ENCODE assay signal across 32 cellular contexts in genomic region chr16:54071516-54071915, GRCh38.
"Had no signal": no experiment of that assay in that cellular context is flagged by ENCODE, and none has a peak within 500 bp of the region (broad histone marks: within the 10 kb centered on the region; RNA-seq: fewer than 3 reads in every experiment).

No MANE protein-coding gene starts in this region.

- H3K4me1 Mint-ChIP-seq: activated CD4-positive, alpha-beta T cell treated with anti-CD3 and anti-CD28 coated beads for 36 hours; activated CD4-positive, alpha-beta T cell treated with anti-CD3 and anti-CD28 coated beads, Interleukin-2, amount 10 ng/mL, durations not matched to agents 24 days and 14 days; activated CD8-positive, alpha-beta memory T cell treated with anti-CD3 and anti-CD28 coated beads, Interleukin-2, amount 10 ng/mL, durations not matched to agents 7 days and 5 days; activated naive CD4-positive, alpha-beta T cell treated with anti-CD3 and anti-CD28 coated beads, Interleukin-2, amount 50 U/mL, for 24 hours; activated naive CD8-positive, alpha-beta T cell treated with anti-CD3 and anti-CD28 coated beads for 36 hours; activated naive CD8-positive, alpha-beta T cell treated with anti-CD3 and anti-CD28 coated beads, Interleukin-2, amount 50 U/mL, for 24 hours had no signal

- H3K36me3 ChIP-seq: adrenal gland, ascending aorta, heart left ventricle had no signal

- H3K4me1 ChIP-seq: adrenal gland, ascending aorta had no signal

- H3K36me3 Mint-ChIP-seq: activated CD4-positive, alpha-beta memory T cell treated with anti-CD3 and anti-CD28 coated beads for 36 hours; activated CD8-positive, alpha-beta memory T cell treated with anti-CD3 and anti-CD28 coated beads, Interleukin-2, amount 10 ng/mL, durations not matched to agents 7 days and 5 days; activated naive CD8-positive, alpha-beta T cell treated with anti-CD3 and anti-CD28 coated beads for 36 hours; brain had no signal

- H3K9me3 ChIP-seq: adrenal gland, ascending aorta, heart left ventricle had no signal

- ATAC-seq: activated CD4-positive, alpha-beta T cell treated with anti-CD3 and anti-CD28 coated beads for 36 hours; activated CD8-positive, alpha-beta memory T cell treated with anti-CD3 and anti-CD28 coated beads, Interleukin-2, amount 10 ng/mL, durations not matched to agents 7 days and 5 days; activated CD8-positive, alpha-beta T cell treated with anti-CD3 and anti-CD28 coated beads, Interleukin-2, amount 10 ng/mL, durations not matched to agents 7 days and 5 days; activated naive CD8-positive, alpha-beta T cell treated with anti-CD3 and anti-CD28 coated beads, Interleukin-2, amount 50 U/mL, for 24 hours; esophagus mucosa had no signal

- H3K27me3 ChIP-seq: adrenal gland, ascending aorta, dorsolateral prefrontal cortex, heart left ventricle had no signal

- H3K9me3 Mint-ChIP-seq: activated CD4-positive, alpha-beta memory T cell treated with anti-CD3 and anti-CD28 coated beads for 36 hours; activated CD4-positive, alpha-beta T cell treated with anti-CD3 and anti-CD28 coated beads, Interleukin-2, amount 10 ng/mL, durations not matched to agents 24 days and 14 days; activated naive CD4-positive, alpha-beta T cell treated with anti-CD3 and anti-CD28 coated beads for 36 hours; activated naive CD4-positive, alpha-beta T cell treated with anti-CD3 and anti-CD28 coated beads, Interleukin-2, amount 50 U/mL, for 24 hours; activated naive CD8-positive, alpha-beta T cell treated with anti-CD3 and anti-CD28 coated beads for 36 hours; activated naive CD8-positive, alpha-beta T cell treated with anti-CD3 and anti-CD28 coated beads, Interleukin-2, amount 50 U/mL, for 24 hours; activated T-helper 1 cell treated with anti-CD3 and anti-CD28 coated beads, Interleukin-12 subunit alpha, Interleukin-12 subunit beta, Interleukin-2, Interleukin-4 antibody, amounts not matched to agents 30 ng/mL and 10 ng/mL and 1 ng/mL, durations not matched to agents 14 hours and 24 hours and 36 hours; activated T-helper 2 cell treated with anti-CD3 and anti-CD28 coated beads, Interferon-gamma antibody, Interleukin-2, Interleukin-4, amounts not matched to agents 10 μg/mL and 5 μg/mL and 100 μg/mL, durations not matched to agents 14 hours and 24 hours and 36 hours; central memory CD8-positive, alpha-beta T cell; dendritic cell treated with granulocyte-macrophage colony-stimulating factor and Interleukin-4, amounts not matched to agents 40 ng/mL and 50 ng/mL, for 4 days; endodermal cell had no signal

- H3K4me3 Mint-ChIP-seq: activated CD4-positive, alpha-beta memory T cell treated with anti-CD3 and anti-CD28 coated beads for 36 hours; activated CD4-positive, alpha-beta T cell treated with anti-CD3 and anti-CD28 coated beads for 36 hours; activated CD4-positive, alpha-beta T cell treated with anti-CD3 and anti-CD28 coated beads, Interleukin-2, amount 10 ng/mL, durations not matched to agents 24 days and 14 days; activated CD8-positive, alpha-beta memory T cell treated with anti-CD3 and anti-CD28 coated beads, Interleukin-2, amount 10 ng/mL, durations not matched to agents 7 days and 5 days; activated CD8-positive, alpha-beta T cell treated with anti-CD3 and anti-CD28 coated beads, Interleukin-2, amount 10 ng/mL, durations not matched to agents 7 days and 5 days; activated naive CD4-positive, alpha-beta T cell treated with anti-CD3 and anti-CD28 coated beads for 36 hours; activated naive CD4-positive, alpha-beta T cell treated with anti-CD3 and anti-CD28 coated beads, Interleukin-2, amount 50 U/mL, for 24 hours; activated naive CD8-positive, alpha-beta T cell treated with anti-CD3 and anti-CD28 coated beads for 36 hours; activated naive CD8-positive, alpha-beta T cell treated with anti-CD3 and anti-CD28 coated beads, Interleukin-2, amount 50 U/mL, for 24 hours; activated T-helper 1 cell treated with anti-CD3 and anti-CD28 coated beads, Interleukin-12 subunit alpha, Interleukin-12 subunit beta, Interleukin-2, Interleukin-4 antibody, amounts not matched to agents 30 ng/mL and 10 ng/mL and 1 ng/mL, durations not matched to agents 14 hours and 24 hours and 36 hours; central memory CD8-positive, alpha-beta T cell; dendritic cell treated with granulocyte-macrophage colony-stimulating factor and Interleukin-4, amounts not matched to agents 40 ng/mL and 50 ng/mL, for 4 days; endodermal cell had no signal

- H3K27ac Mint-ChIP-seq: activated CD4-positive, alpha-beta memory T cell treated with anti-CD3 and anti-CD28 coated beads for 36 hours; activated CD4-positive, alpha-beta T cell treated with anti-CD3 and anti-CD28 coated beads for 36 hours; activated CD4-positive, alpha-beta T cell treated with anti-CD3 and anti-CD28 coated beads, Interleukin-2, amount 10 ng/mL, durations not matched to agents 24 days and 14 days; activated CD8-positive, alpha-beta memory T cell treated with anti-CD3 and anti-CD28 coated beads, Interleukin-2, amount 10 ng/mL, durations not matched to agents 7 days and 5 days; activated CD8-positive, alpha-beta T cell treated with anti-CD3 and anti-CD28 coated beads, Interleukin-2, amount 10 ng/mL, durations not matched to agents 7 days and 5 days; activated naive CD4-positive, alpha-beta T cell treated with anti-CD3 and anti-CD28 coated beads for 36 hours; activated naive CD4-positive, alpha-beta T cell treated with anti-CD3 and anti-CD28 coated beads, Interleukin-2, amount 50 U/mL, for 24 hours; activated naive CD8-positive, alpha-beta T cell treated with anti-CD3 and anti-CD28 coated beads for 36 hours; activated naive CD8-positive, alpha-beta T cell treated with anti-CD3 and anti-CD28 coated beads, Interleukin-2, amount 50 U/mL, for 24 hours; activated T-helper 1 cell treated with anti-CD3 and anti-CD28 coated beads, Interleukin-12 subunit alpha, Interleukin-12 subunit beta, Interleukin-2, Interleukin-4 antibody, amounts not matched to agents 30 ng/mL and 10 ng/mL and 1 ng/mL, durations not matched to agents 14 hours and 24 hours and 36 hours; activated T-helper 2 cell treated with anti-CD3 and anti-CD28 coated beads, Interferon-gamma antibody, Interleukin-2, Interleukin-4, amounts not matched to agents 10 μg/mL and 5 μg/mL and 100 μg/mL, durations not matched to agents 14 hours and 24 hours and 36 hours; dendritic cell treated with granulocyte-macrophage colony-stimulating factor and Interleukin-4, amounts not matched to agents 40 ng/mL and 50 ng/mL, for 4 days; endodermal cell had no signal

- H3K27ac ChIP-seq: adrenal gland, ascending aorta, coronary artery, dorsolateral prefrontal cortex, heart left ventricle had no signal

- H3K4me3 ChIP-seq: adrenal gland, ascending aorta, coronary artery, dorsolateral prefrontal cortex, heart left ventricle had no signal

- H3K27me3 Mint-ChIP-seq: activated CD4-positive, alpha-beta memory T cell treated with anti-CD3 and anti-CD28 coated beads for 36 hours; activated CD4-positive, alpha-beta T cell treated with anti-CD3 and anti-CD28 coated beads for 36 hours; activated CD4-positive, alpha-beta T cell treated with anti-CD3 and anti-CD28 coated beads, Interleukin-2, amount 10 ng/mL, durations not matched to agents 24 days and 14 days; activated CD8-positive, alpha-beta memory T cell treated with anti-CD3 and anti-CD28 coated beads, Interleukin-2, amount 10 ng/mL, durations not matched to agents 7 days and 5 days; activated naive CD4-positive, alpha-beta T cell treated with anti-CD3 and anti-CD28 coated beads, Interleukin-2, amount 50 U/mL, for 24 hours; activated naive CD8-positive, alpha-beta T cell treated with anti-CD3 and anti-CD28 coated beads for 36 hours; activated naive CD8-positive, alpha-beta T cell treated with anti-CD3 and anti-CD28 coated beads, Interleukin-2, amount 50 U/mL, for 24 hours; central memory CD8-positive, alpha-beta T cell; dendritic cell treated with granulocyte-macrophage colony-stimulating factor and Interleukin-4, amounts not matched to agents 40 ng/mL and 50 ng/mL, for 4 days had no signal

- FAIRE-seq: frontal cortex had no signal

- DNase-seq: activated CD4-positive, alpha-beta memory T cell treated with anti-CD3 and anti-CD28 coated beads for 36 hours; activated CD4-positive, alpha-beta T cell treated with anti-CD3 and anti-CD28 coated beads for 36 hours; activated CD4-positive, alpha-beta T cell treated with anti-CD3 and anti-CD28 coated beads, Interleukin-2, amount 10 ng/mL, durations not matched to agents 24 days and 14 days; activated CD4-positive, CD25-positive, alpha-beta regulatory T cell; activated CD4-positive, CD25-positive, alpha-beta regulatory T cell treated with anti-CD3 and anti-CD28 coated beads, Interleukin-2, amount 50 U/mL, for 72 hours; activated CD8-positive, alpha-beta memory T cell treated with anti-CD3 and anti-CD28 coated beads, Interleukin-2, amount 10 ng/mL, durations not matched to agents 7 days and 5 days; activated CD8-positive, alpha-beta memory T cell treated with anti-CD3 and anti-CD28 coated beads, Interleukin-2, amount 50 U/mL, for 4 hours; activated CD8-positive, alpha-beta T cell treated with anti-CD3 and anti-CD28 coated beads, Interleukin-2, amount 10 ng/mL, durations not matched to agents 7 days and 5 days; activated effector memory CD4-positive, alpha-beta T cell treated with anti-CD3 and anti-CD28 coated beads, Interleukin-2, amount 50 U/mL, for 16 hours; activated naive CD4-positive, alpha-beta T cell treated with anti-CD3 and anti-CD28 coated beads for 36 hours; activated naive CD8-positive, alpha-beta T cell treated with anti-CD3 and anti-CD28 coated beads for 36 hours; activated naive CD8-positive, alpha-beta T cell treated with anti-CD3 and anti-CD28 coated beads, Interleukin-2, amount 50 U/mL, for 24 hours; activated T-cell treated with anti-CD3 and anti-CD28 coated beads, Interleukin-2, amount 50 U/mL, for 1 hour; activated T-cell treated with anti-CD3 and anti-CD28 coated beads, Interleukin-2, amount 50 U/mL, for 48 hours; adrenal gland; dorsolateral prefrontal cortex; effector memory CD4-positive, alpha-beta T cell; endodermal cell; foreskin fibroblast; T-helper 1 cell; T-helper 2 cell had no signal
